ENCODE assay signal across 26 cellular contexts in the genomic region with DNA sequence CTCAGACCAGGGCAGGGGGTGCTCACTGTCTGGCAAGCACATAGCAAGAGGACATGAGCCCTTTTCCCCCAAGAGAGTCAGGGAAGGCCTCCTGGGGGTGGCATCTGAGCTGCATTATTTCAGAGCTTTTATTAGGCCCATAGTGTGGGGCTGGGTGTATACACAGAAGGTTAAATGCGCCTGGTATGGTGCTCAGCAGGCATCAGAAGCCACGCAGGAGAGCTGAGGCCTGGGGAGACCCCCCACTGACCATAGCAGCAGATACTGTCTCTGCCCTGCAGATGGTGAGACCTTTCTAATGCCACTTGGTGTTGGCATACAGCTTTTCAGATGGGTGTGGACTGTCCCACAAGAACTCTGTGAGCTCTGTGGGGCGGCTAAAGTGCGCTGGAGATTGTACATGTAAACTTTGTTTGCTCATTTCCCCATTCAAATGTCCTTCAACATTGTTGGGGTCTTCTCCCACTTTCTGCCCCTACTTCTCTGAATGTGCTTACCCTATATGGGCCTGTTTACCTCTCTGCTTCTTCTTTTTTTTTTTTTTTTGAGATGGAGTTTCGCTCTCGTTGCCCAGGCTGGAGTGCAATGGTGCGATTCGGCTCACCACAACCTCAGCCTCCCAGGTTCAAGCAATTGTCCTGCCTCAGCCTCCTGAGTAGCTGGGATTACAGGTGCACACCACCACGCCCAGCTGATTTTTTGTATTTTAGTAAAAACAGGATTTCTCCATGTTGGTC.
"Had no signal": no experiment of that assay in that cellular context is flagged by ENCODE, and none has a peak within 500 bp of the region (broad histone marks: within the 10 kb centered on the region; RNA-seq: fewer than 3 reads in every experiment).

No MANE protein-coding gene starts in this region.

- H3K4me3 ChIP-seq: left lung, lower lobe of right lung, neural progenitor cell, pancreas, prostate gland, skin epidermis, tibial nerve, uterus had no signal

- H3K4me3 Mint-ChIP-seq: mesothelial cell of epicardium; naive B cell; natural killer cell; nephron progenitor cell; neural progenitor cell; stimulated activated naive CD8-positive, alpha-beta T cell treated with anti-CD3 and anti-CD28 coated beads, Interleukin-15, Interleukin-2, amounts not matched to agents 100 ng/mL and 50 ng/mL, for 24 hours; type B pancreatic cell had no signal

- H3K9me3 ChIP-seq: left lung, lower lobe of right lung, pancreas, prostate gland, tibial nerve, uterus had no signal

- H3K27ac ChIP-seq: left lung, lower lobe of right lung, neural progenitor cell, pancreas, prostate gland, skin epidermis, tibial nerve, uterus had no signal

- H3K4me1 Mint-ChIP-seq: naive B cell, natural killer cell had no signal

- ATAC-seq: natural killer cell had no signal

- H3K36me3 Mint-ChIP-seq: mesothelial cell of epicardium, naive B cell, natural killer cell, neural progenitor cell, type B pancreatic cell had no signal

- H3K27me3 ChIP-seq: left lung, neural progenitor cell, pancreas, tibial nerve, uterus had no signal

- H3K9ac ChIP-seq: neural progenitor cell had no signal

- H3K36me3 ChIP-seq: left lung, lower lobe of right lung, neural progenitor cell, pancreas, prostate gland, tibial nerve, uterus had no signal

- H3K9me3 Mint-ChIP-seq: mesothelial cell of epicardium; naive B cell; natural killer cell; nephron progenitor cell; neural progenitor cell; stimulated activated naive CD8-positive, alpha-beta T cell treated with anti-CD3 and anti-CD28 coated beads, Interleukin-15, Interleukin-2, amounts not matched to agents 100 ng/mL and 50 ng/mL, for 24 hours; type B pancreatic cell had no signal

- H3K27ac Mint-ChIP-seq: mesothelial cell of epicardium; naive B cell; natural killer cell; stimulated activated naive CD8-positive, alpha-beta T cell treated with anti-CD3 and anti-CD28 coated beads, Interleukin-15, Interleukin-2, amounts not matched to agents 100 ng/mL and 50 ng/mL, for 24 hours had no signal

- H2AFZ ChIP-seq: neural progenitor cell had no signal

- DNase-seq: hippocampal formation; kidney glomerular epithelial cell; left cardiac atrium; left lung; lower lobe of right lung; mesendoderm; naive B cell; natural killer cell; nephron progenitor cell; posterior cingulate gyrus; retina; right cardiac atrium; stimulated activated CD4-positive, alpha-beta T cell treated with anti-CD3 and anti-CD28 coated beads, Interleukin-12 subunit alpha, Interleukin-12 subunit beta, amount 100 ng/mL, for 4 hours; stimulated activated CD4-positive, alpha-beta T cell treated with anti-CD3 and anti-CD28 coated beads, Interleukin-15, amount 100 ng/mL, for 24 hours; stimulated activated CD4-positive, alpha-beta T cell treated with anti-CD3 and anti-CD28 coated beads, Interleukin-2, amount 100 ng/mL, for 24 hours; stimulated activated CD4-positive, alpha-beta T cell treated with anti-CD3 and anti-CD28 coated beads, Interleukin-4, amount 100 ng/mL, for 1 hour; stimulated activated naive CD4-positive, alpha-beta T cell; uterus had no signal

- H3K4me2 ChIP-seq: neural progenitor cell had no signal

- H3K27me3 Mint-ChIP-seq: naive B cell; stimulated activated naive CD8-positive, alpha-beta T cell treated with anti-CD3 and anti-CD28 coated beads, Interleukin-15, Interleukin-2, amounts not matched to agents 100 ng/mL and 50 ng/mL, for 24 hours; type B pancreatic cell had no signal

- H3K4me1 ChIP-seq: pancreas, prostate gland, uterus had no signal
